In genomic region chr9:133880851-133881634, GRCh38 we compare ENCODE assay signal across 12 cellular contexts.
DNase-seq lines count a peak whose midpoint lies in the region; ATAC-seq, FAIRE-seq and TF ChIP-seq lines count a peak whose summit lies in the region.
"Had no signal": no experiment of that assay in that cellular context is flagged by ENCODE, and none has a peak within 500 bp of the region (broad histone marks: within the 10 kb centered on the region; RNA-seq: fewer than 3 reads in every experiment).

No MANE protein-coding gene starts in this region.

- WGBS in mesendoderm (ENCODE audit: extremely low coverage, insufficient coverage, low lambda C conversion rate) = no CpG with 5 or more reads among the region's 20 CpGs

- H3K79me2 ChIP-seq in mesendoderm (ENCODE audit: control insufficient read depth, insufficient read depth, low read length) = no peaks in the 10 kb centered on the region

- peak overlapping the region; percentile 8 for H3K4ac ChIP-seq in mesendoderm (ENCODE audit: low read depth, low read length)

- H3K18ac ChIP-seq in mesendoderm (ENCODE audit: low read length) = no peak overlapping the region

- DNase-seq in NCI-H2029 treated with DMSO at 0.1 percent for 48 hours (lab: John Stamatoyannopoulos, UW) = peak; percentile 85
- DNase-seq in bronchial epithelial cell (ENCODE audit: low read depth) = peak; percentile 86
- DNase-seq in mesendoderm = peak; percentile 74
- no peak for DNase-seq in midbrain (lab: John Stamatoyannopoulos, UW)
- DNase-seq in retina = no peak
- no peak for DNase-seq in right atrium auricular region (ENCODE audit: low spot score)
- DNase-seq: activated CD8-positive, alpha-beta memory T cell treated with anti-CD3 and anti-CD28 coated beads for 24 hours; NCI-H1436 treated with DMSO at 0.1 percent for 48 hours; uterus had no signal

- H3K36me3 ChIP-seq in bronchial epithelial cell (ENCODE audit: control insufficient read depth, insufficient read depth, low read length) = no peaks in the 10 kb centered on the region
- no peaks in the 10 kb centered on the region for H3K36me3 ChIP-seq in mesendoderm (ENCODE audit: control insufficient read depth, insufficient read depth, low read length)
- no peaks in the 10 kb centered on the region for H3K36me3 ChIP-seq in right atrium auricular region
- H3K36me3 ChIP-seq: uterus had no signal

- H3K27ac ChIP-seq in C4-2B (peak overlapping the region; percentile 64), mesendoderm (ENCODE audit: low read depth, low read length) (no peak overlapping the region), right atrium auricular region (no peak overlapping the region)
- H3K27ac ChIP-seq: uterus had no signal

- H3K4me1 ChIP-seq in mesendoderm (ENCODE audit: control insufficient read depth, low read depth, low read length) (peaks cover 3% of the 10 kb centered on the region), right atrium auricular region (peaks cover 0 to 15% of the 10 kb centered on the region in 2 donors)
- H3K4me1 ChIP-seq: uterus had no signal

- peak overlapping the region; percentile 34 for H3K56ac ChIP-seq in mesendoderm (ENCODE audit: low read length)

- no peak overlapping the region for H2BK120ac ChIP-seq in mesendoderm (ENCODE audit: low read depth, low read length)

- TF ChIP-seq CTCF in C4-2B (conservative IDR thresholded peaks at IDR 0.05) = no peak
- TF ChIP-seq CTCF in bronchial epithelial cell (IDR thresholded peaks at IDR 0.05; ENCODE audit: insufficient read depth, low read length, severe bottlenecking) = no peak
- TF ChIP-seq CTCF in right atrium auricular region (IDR thresholded peaks at IDR 0.05) = no peak

- no peak overlapping the region for H2AK5ac ChIP-seq in mesendoderm (ENCODE audit: low read length)

- H2BK5ac ChIP-seq in mesendoderm (ENCODE audit: low read length) = no peak overlapping the region

- no peak overlapping the region for H4K8ac ChIP-seq in mesendoderm (ENCODE audit: low read depth, low read length)

- no peak for ATAC-seq in HG02981 (IDR thresholded peaks at IDR 0.05; ENCODE audit: unreplicated experiment)

- H2BK15ac ChIP-seq in mesendoderm (replicated peaks; ENCODE audit: low read depth) = no peak overlapping the region

- H3K4me2 ChIP-seq in mesendoderm (ENCODE audit: low read length) = no peak overlapping the region

- H4K5ac ChIP-seq in mesendoderm (ENCODE audit: low read length) = no peak overlapping the region

- H3K4me3 ChIP-seq in bronchial epithelial cell (ENCODE audit: low read depth, low read length) (no peak overlapping the region), mesendoderm (ENCODE audit: low read length) (no peak overlapping the region), right atrium auricular region (no peak overlapping the region)
- H3K4me3 ChIP-seq: skin epidermis, uterus had no signal

- H3K23ac ChIP-seq in mesendoderm (ENCODE audit: low read length) = no peak overlapping the region

- no peak overlapping the region for H3K9ac ChIP-seq in mesendoderm (ENCODE audit: low read length)

- no peaks in the 10 kb centered on the region for H3K27me3 ChIP-seq in bronchial epithelial cell (ENCODE audit: control insufficient read depth, insufficient read depth, low read length)
- no peaks in the 10 kb centered on the region for H3K27me3 ChIP-seq in mesendoderm (ENCODE audit: insufficient read depth, low read length, poor library complexity)
- no peaks in the 10 kb centered on the region for H3K27me3 ChIP-seq in right atrium auricular region
- H3K27me3 ChIP-seq: uterus had no signal

- peaks cover 17% of the 10 kb centered on the region for H3K79me1 ChIP-seq in mesendoderm (ENCODE audit: low read length)

- FAIRE-seq in bronchial epithelial cell (lab: Jason Lieb, UNC) = no peak

- no peaks in the 10 kb centered on the region for H3K9me3 ChIP-seq in right atrium auricular region
- H3K9me3 ChIP-seq: uterus had no signal

Comparison
In these comparisons a context has a peak if more than half of its experiments do, and no peak if none do; other contexts are left out.
1. DNase-seq: peak in NCI-H2029 treated with DMSO at 0.1 percent for 48 hours (single experiment), bronchial epithelial cell (single experiment) and mesendoderm (single experiment); none in midbrain (single experiment), retina (single experiment) and right atrium auricular region (single experiment).